Comparison of ENCODE assay signal across 19 cellular contexts in genomic region chr11:61999141-61999975, GRCh38. TPM values are rescaled to one million over a fixed set of nuclear protein-coding genes. Genes with fewer than 3 reads are reported as not detected.
A peak's percentile ranks its signal among the peaks of the same experiment; 100 is the strongest.
DNase-seq lines count a peak whose midpoint lies in the region; ATAC-seq, FAIRE-seq and TF ChIP-seq lines count a peak whose summit lies in the region.
"Had no signal": no experiment of that assay in that cellular context is flagged by ENCODE, and none has a peak within 500 bp of the region (broad histone marks: within the 10 kb centered on the region; RNA-seq: fewer than 3 reads in every experiment).

No MANE protein-coding gene starts in this region.

- no peak overlapping the region for H2AK5ac ChIP-seq in mesenchymal stem cell (ENCODE audit: low read length, severe bottlenecking)

- no TSS peak for BruUV-seq in GM12878 (replicated peaks; lab: Mats Ljungman, UMichigan)

- intact Hi-C loops in CD4-positive, alpha-beta T cell (cut with DNase I, micrococcal nuclease): no loop called here
- intact Hi-C loops in GM12878 (cut with micrococcal nuclease; ENCODE audit: unreplicated experiment): no loop called here

- TF ChIP-seq CTCF in CD4-positive, alpha-beta T cell (IDR thresholded peaks at IDR 0.05): no peak
- TF ChIP-seq CTCF in HFF-Myc (IDR thresholded peaks at IDR 0.05; ENCODE audit: low read depth, low read length, missing control alignments) (no peak), GM12878 (IDR thresholded peaks at IDR 0.05 in 2 of 3, conservative IDR thresholded peaks at IDR 0.05 in 1 of 3; ENCODE audit: control insufficient read depth in 2 of 3, extremely low read depth in 1 of 3, insufficient read depth in 1 of 3, low read depth in 3 of 3, low read length in 3 of 3) (no peak)

- POLR2A ChIA-PET in CD4-positive, alpha-beta T cell (lab: Charles Lee): interaction anchor here (1.0 kb wide), 1 partner anchor 32 kb away, joined by 3 read pairs; the partner anchor contains the start of gene FTH1
- POLR2A ChIA-PET in GM12878 (lab: Charles Lee): no interaction called here

- no peaks in the 10 kb centered on the region for H4K20me1 ChIP-seq in GM12878 (ENCODE audit: control insufficient read depth, insufficient read depth)

- H3K27me3 Mint-ChIP-seq in CD4-positive, alpha-beta T cell: no peaks in the 10 kb centered on the region
- H3K27me3 Mint-ChIP-seq: activated naive CD8-positive, alpha-beta T cell had no signal

- H2BK5ac ChIP-seq in mesenchymal stem cell (ENCODE audit: low read depth, low read length, poor library complexity, severe bottlenecking): no peak overlapping the region

- H3K79me2 ChIP-seq in GM12878 (ENCODE audit: control insufficient read depth, insufficient read depth, low read length): no peaks in the 10 kb centered on the region

- TF ChIP-seq EP300 in GM12878 (IDR thresholded peaks at IDR 0.05; ENCODE audit: borderline replicate concordance in 1 of 2, control insufficient read depth in 1 of 2, low read depth in 2 of 2, low read length in 2 of 2): no peak

- ATAC-seq in CD4-positive, alpha-beta T cell (ENCODE audit: poor library complexity): no peak
- ATAC-seq in GM12878: no peak
- no peak for ATAC-seq in GM21526 (IDR thresholded peaks at IDR 0.05; ENCODE audit: low FRiP score, unreplicated experiment)
- ATAC-seq in HG03025 (IDR thresholded peaks at IDR 0.05; ENCODE audit: low FRiP score, unreplicated experiment): no peak

- SMC1A ChIA-PET in GM12878 (lab: Charles Lee; ENCODE audit: uncharacterized antibody, unreplicated experiment): interaction anchor here (0.6 to 0.8 kb wide), 3 partner anchors 16 to 65 kb away, joined by 3 read pairs; no protein-coding TSS in a partner anchor

- peaks cover 8% of the 10 kb centered on the region for H3K9me3 Mint-ChIP-seq in CD4-positive, alpha-beta T cell

- H3K9ac ChIP-seq in GM12878 (ENCODE audit: control insufficient read depth, insufficient read depth, low read length) (no peak overlapping the region), mesenchymal stem cell (ENCODE audit: low read length) (peak overlapping the region; percentile 24)
- H3K9ac ChIP-seq: KMS-11 had no signal

- H2AFZ ChIP-seq in GM12878 (ENCODE audit: control insufficient read depth, low read depth, low read length) (no peak overlapping the region), mesenchymal stem cell (ENCODE audit: low read depth, low read length) (no peak overlapping the region)

- H2BK15ac ChIP-seq in mesenchymal stem cell (ENCODE audit: low read depth, poor library complexity, severe bottlenecking): no peak overlapping the region

- RAD21 ChIA-PET in GM12878 (lab: Charles Lee; ENCODE audit: unreplicated experiment): no interaction called here

- FAIRE-seq in GM12878 (lab: Jason Lieb, UNC): no peak
- FAIRE-seq: islet of Langerhans, RCC 7860 had no signal

- CTCF ChIA-PET in CD4-positive, alpha-beta T cell (lab: Charles Lee): interaction anchor here (0.7 to 1.0 kb wide), 2 partner anchors 82 to 83 kb away, joined by 3 read pairs; no protein-coding TSS in a partner anchor
- CTCF ChIA-PET in GM12878 (lab: Yijun Ruan, JAX): interaction anchor here (1.2 kb wide), 1 partner anchor 202 kb away, joined by 3 read pairs; no protein-coding TSS in a partner anchor

- no peaks in the 10 kb centered on the region for H3K79me1 ChIP-seq in mesenchymal stem cell (replicated peaks; ENCODE audit: low read length, poor library complexity, severe bottlenecking)

- H3K4me3 Mint-ChIP-seq in CD4-positive, alpha-beta T cell: no peak overlapping the region
- H3K4me3 Mint-ChIP-seq: activated naive CD8-positive, alpha-beta T cell had no signal

- H3K36me3 ChIP-seq in GM12878 (ENCODE audit: control insufficient read depth in 2 of 2, insufficient read depth in 2 of 2, low read length in 1 of 2): no peaks in the 10 kb centered on the region
- no peaks in the 10 kb centered on the region for H3K36me3 ChIP-seq in mesenchymal stem cell (ENCODE audit: control insufficient read depth in 1 of 2, insufficient read depth in 2 of 2, low read depth in 1 of 2, low read length in 2 of 2)
- H3K36me3 ChIP-seq: HAP-1 had no signal

- in situ Hi-C loops in GM12878 (cut with MboI): no loop called here

- no peaks in the 10 kb centered on the region for H3K4me1 Mint-ChIP-seq in CD4-positive, alpha-beta T cell (ENCODE audit: low read depth)

- H3K4me3 ChIP-seq in HFF-Myc (replicated peaks; ENCODE audit: low read depth, low read length) (no peak overlapping the region), GM12878 (no peak overlapping the region), mesenchymal stem cell (ENCODE audit: insufficient read depth in 1 of 2, low read depth in 1 of 2, low read length in 2 of 2) (peak overlapping the region in 1 of 2 experiments; percentile 29)
- H3K4me3 ChIP-seq: HAP-1 had no signal

- H3K4ac ChIP-seq in mesenchymal stem cell (ENCODE audit: low read depth in 1 of 2, low read length in 2 of 2): no peak overlapping the region

- peaks cover 8% of the 10 kb centered on the region for H3K9me3 ChIP-seq in CD4-positive, alpha-beta T cell (ENCODE audit: control insufficient read depth, low read length)
- H3K9me3 ChIP-seq in GM12878 (replicated peaks; ENCODE audit: control insufficient read depth, insufficient read depth, low read length) (peaks cover 12% of the 10 kb centered on the region), mesenchymal stem cell (ENCODE audit: control insufficient read depth, low read length) (peaks cover 12% of the 10 kb centered on the region)

- no peak for DNase-seq in CD4-positive, alpha-beta T cell
- DNase-seq in HFF-Myc (ENCODE audit: extremely low read depth, low read depth) (peak; percentile 40), GM12878 (ENCODE audit: low read depth, low spot score) (no peak), mesenchymal stem cell (peak; percentile 27), pons (ENCODE audit: low spot score) (no peak)
- DNase-seq: activated CD4-positive, CD25-positive, alpha-beta regulatory T cell; caudate nucleus; NCI-H187; NCI-H526; stimulated activated CD4-positive, alpha-beta T cell treated with anti-CD3 and anti-CD28 coated beads, Interleukin-12 subunit alpha, Interleukin-12 subunit beta, amount 100 ng/mL, for 4 hours had no signal

- H3K27ac ChIP-seq in CD4-positive, alpha-beta T cell (ENCODE audit: low read depth, low read length): no peak overlapping the region
- H3K27ac ChIP-seq in GM12878 (ENCODE audit: control insufficient read depth, insufficient read depth) (no peak overlapping the region), mesenchymal stem cell (ENCODE audit: low read length, poor library complexity, severe bottlenecking) (no peak overlapping the region)
- H3K27ac ChIP-seq: C4-2B, KMS-11 had no signal

- no peak overlapping the region for H4K8ac ChIP-seq in mesenchymal stem cell (ENCODE audit: low read length)

- H3K4me1 ChIP-seq in GM12878 (ENCODE audit: control insufficient read depth, insufficient read depth, low read length): peaks cover 2% of the 10 kb centered on the region; the same call in 1 of the 2 replicates
- H3K4me1 ChIP-seq in mesenchymal stem cell (ENCODE audit: control insufficient read depth, insufficient read depth, low read depth, low read length): peaks cover 11% of the 10 kb centered on the region
- H3K4me1 ChIP-seq: HAP-1 had no signal

- no peaks in the 10 kb centered on the region for H3K27me3 ChIP-seq in CD4-positive, alpha-beta T cell (ENCODE audit: control insufficient read depth, insufficient read depth, low read length)
- no peaks in the 10 kb centered on the region for H3K27me3 ChIP-seq in GM12878 (replicated peaks in 1 of 2; ENCODE audit: control insufficient read depth in 2 of 2, insufficient read depth in 2 of 2, low read length in 1 of 2)
- H3K27me3 ChIP-seq in mesenchymal stem cell (ENCODE audit: control insufficient read depth in 1 of 2, insufficient read depth in 1 of 2, low read length in 2 of 2): no peaks in the 10 kb centered on the region

- H3K27ac Mint-ChIP-seq in CD4-positive, alpha-beta T cell: peak overlapping the region; percentile 39
- H3K27ac Mint-ChIP-seq: activated naive CD8-positive, alpha-beta T cell had no signal

- H3K14ac ChIP-seq in mesenchymal stem cell (ENCODE audit: low read length in 2 of 2): no peak overlapping the region

- H2BK12ac ChIP-seq in mesenchymal stem cell (ENCODE audit: low read length in 2 of 2): no peak overlapping the region

- H4K91ac ChIP-seq in mesenchymal stem cell (ENCODE audit: low read length): no peak overlapping the region

- peaks cover 23% of the 10 kb centered on the region for H3K36me3 Mint-ChIP-seq in CD4-positive, alpha-beta T cell (ENCODE audit: low read depth)

- H3K23ac ChIP-seq in mesenchymal stem cell (ENCODE audit: low read length in 2 of 2): no peak overlapping the region

- WGBS in GM12878 (ENCODE audit: insufficient coverage, insufficient replicate concordance, low lambda C conversion rate, missing lambda C conversion rate): 71% methylated on average over 7 of the region's 7 CpGs
- WGBS in mesenchymal stem cell: 94% methylated on average over 6 of the region's 7 CpGs

- no peak for TF ChIP-seq POLR2A in GM12878 (IDR thresholded peaks at IDR 0.05; ENCODE audit: low read depth, low read length)

- TF ChIP-seq RAD21 in GM12878 (IDR thresholded peaks at IDR 0.05; ENCODE audit: insufficient read depth, low read depth, low read length): no peak

- no peak overlapping the region for H3K18ac ChIP-seq in mesenchymal stem cell (ENCODE audit: low read depth in 1 of 2, low read length in 2 of 2)

- H3K4me2 ChIP-seq in GM12878 (ENCODE audit: control insufficient read depth, insufficient read depth) (no peak overlapping the region), mesenchymal stem cell (ENCODE audit: low read length, poor library complexity, severe bottlenecking) (no peak overlapping the region)
- H3K4me2 ChIP-seq: KMS-11 had no signal

- no peak overlapping the region for H2BK120ac ChIP-seq in mesenchymal stem cell (ENCODE audit: low read depth, low read length)

RNA-seq across cellular contexts. Expression of gene FTH1, which starts 31.9 kb away (rescaled TPM):
- total RNA-seq in CD4-positive, alpha-beta T cell: 1,000 to 10,000 TPM; 2,313 to 2,400 TPM
- total RNA-seq in GM12878 (2013; cell fraction: nucleolus; rRNA removed): 115 and 127 TPM in 2 replicates
- 320 and 399 TPM in 2 replicates for total RNA-seq in GM12878 (2014; rRNA removed)
- 578 and 593 TPM in 2 replicates for total RNA-seq in GM12878 (2014; rRNA removed; fragmentation: Illumina TruSeq; extraction: Trizol)
- total RNA-seq in GM12878 (2021): 1,394 and 1,396 TPM in 2 replicates
- polyA plus RNA-seq in GM12878 (2011; ENCODE audit: low read depth): 1,541 TPM
- polyA plus RNA-seq in GM12878 (2011; rRNA removed): 264 and 289 TPM in 2 replicates
- 284 and 460 TPM in 2 replicates for polyA plus RNA-seq in GM12878 (2011; cell fraction: cytosol; rRNA removed)
- 213 and 242 TPM in 2 replicates for polyA plus RNA-seq in GM12878 (2011; cell fraction: nucleus; rRNA removed)
- 1,271 and 1,848 TPM in 2 replicates for polyA plus RNA-seq in GM12878 (2012)
- polyA plus RNA-seq in GM12878 (2014; fragmentation: Illumina TruSeq; extraction: Trizol): 1,926 and 2,341 TPM in 2 replicates
- 100 to 1,000 TPM; 295 to 816 TPM for polyA plus RNA-seq in GM12878 (2014; fragmentation: Nextera tagmentation; extraction: Ambion mirVana)
- 1,103 and 1,222 TPM in 2 replicates for polyA plus RNA-seq in GM12878 (2014; rRNA removed)
- polyA plus RNA-seq in GM12878 (2016; fragmentation: Nextera tagmentation; extraction: Ambion mirVana): 1,000 to 10,000 TPM; 3,902 to 4,154 TPM
- polyA minus RNA-seq in GM12878 (2011; rRNA and poly(A)+ RNA removed): 295 and 348 TPM in 2 replicates
- polyA minus RNA-seq in GM12878 (2011; cell fraction: cytosol; rRNA and poly(A)+ RNA removed): 295 and 305 TPM in 2 replicates
- polyA minus RNA-seq in GM12878 (2011; cell fraction: nucleus; rRNA and poly(A)+ RNA removed): 59.0 and 79.8 TPM in 2 replicates
- 3,841 TPM for polyA plus RNA-seq in mesenchymal stem cell (2013, experiment 1 of 2)
- 3,893 TPM for polyA plus RNA-seq in mesenchymal stem cell (2013, experiment 2 of 2)

RNA-seq across cellular contexts. Expression of gene BEST1, which starts 49.2 kb away (rescaled TPM):
- total RNA-seq in CD4-positive, alpha-beta T cell: under 1 TPM; 0.14 to 0.25 TPM
- 0.08 TPM in 1 of 2 replicates, not detected in the other for total RNA-seq in GM12878 (2013; cell fraction: nucleolus; rRNA removed)
- 0.06 TPM in 1 of 2 replicates, not detected in the other for total RNA-seq in GM12878 (2014; rRNA removed)
- 0.05 TPM in 1 of 2 replicates, not detected in the other for total RNA-seq in GM12878 (2014; rRNA removed; fragmentation: Illumina TruSeq; extraction: Trizol)
- total RNA-seq in GM12878 (2021): 0.08 and 0.13 TPM in 2 replicates
- 1.4 TPM for polyA plus RNA-seq in GM12878 (2011; ENCODE audit: low read depth)
- polyA plus RNA-seq in GM12878 (2011; rRNA removed): 0.12 and 0.15 TPM in 2 replicates
- polyA plus RNA-seq in GM12878 (2011; cell fraction: cytosol; rRNA removed): 0.13 and 0.18 TPM in 2 replicates
- 0.38 and 1.1 TPM in 2 replicates for polyA plus RNA-seq in GM12878 (2011; cell fraction: nucleus; rRNA removed)
- 1.7 and 2.0 TPM in 2 replicates for polyA plus RNA-seq in GM12878 (2012)
- polyA plus RNA-seq in GM12878 (2014; fragmentation: Illumina TruSeq; extraction: Trizol): 0.03 and 0.25 TPM in 2 replicates
- under 1 TPM; 0.34 to 0.44 TPM for polyA plus RNA-seq in GM12878 (2014; fragmentation: Nextera tagmentation; extraction: Ambion mirVana)
- polyA plus RNA-seq in GM12878 (2014; rRNA removed): 0.05 TPM in 1 of 2 replicates, not detected in the other
- polyA plus RNA-seq in GM12878 (2016; fragmentation: Nextera tagmentation; extraction: Ambion mirVana): 1 to 10 TPM; 2.4 to 3.4 TPM
- 0.15 TPM in 1 of 2 replicates, not detected in the other for polyA minus RNA-seq in GM12878 (2011; rRNA and poly(A)+ RNA removed)
- polyA minus RNA-seq in GM12878 (2011; cell fraction: cytosol; rRNA and poly(A)+ RNA removed): not detected in 2 replicates
- polyA minus RNA-seq in GM12878 (2011; cell fraction: nucleus; rRNA and poly(A)+ RNA removed): 0.29 and 0.36 TPM in 2 replicates
- 2.9 TPM for polyA plus RNA-seq in mesenchymal stem cell (2013, experiment 1 of 2)
- polyA plus RNA-seq in mesenchymal stem cell (2013, experiment 2 of 2): 2.6 TPM
- total RNA-seq: glomerular endothelial cell had no signal

Comparison
In these comparisons a context has a peak if more than half of its experiments do, and no peak if none do; other contexts are left out.
1. DNase-seq: peak in HFF-Myc (single experiment) and mesenchymal stem cell (single experiment); none in CD4-positive, alpha-beta T cell (0 of 10), GM12878 (single experiment) and pons (single experiment).